8 cellular contexts compared by ENCODE assay signal in genomic region chr4:139015269-139015947, GRCh38. TPM values are rescaled to one million over a fixed set of nuclear protein-coding genes. Genes with fewer than 3 reads are reported as not detected.
DNase-seq lines count a peak whose midpoint lies in the region; ATAC-seq and TF ChIP-seq lines count a peak whose summit lies in the region.

A gene with protein sequence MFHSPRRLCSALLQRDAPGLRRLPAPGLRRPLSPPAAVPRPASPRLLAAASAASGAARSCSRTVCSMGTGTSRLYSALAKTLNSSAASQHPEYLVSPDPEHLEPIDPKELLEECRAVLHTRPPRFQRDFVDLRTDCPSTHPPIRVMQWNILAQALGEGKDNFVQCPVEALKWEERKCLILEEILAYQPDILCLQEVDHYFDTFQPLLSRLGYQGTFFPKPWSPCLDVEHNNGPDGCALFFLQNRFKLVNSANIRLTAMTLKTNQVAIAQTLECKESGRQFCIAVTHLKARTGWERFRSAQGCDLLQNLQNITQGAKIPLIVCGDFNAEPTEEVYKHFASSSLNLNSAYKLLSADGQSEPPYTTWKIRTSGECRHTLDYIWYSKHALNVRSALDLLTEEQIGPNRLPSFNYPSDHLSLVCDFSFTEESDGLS (plus strand): TSS chr4:139015781. CDS start chr4:139015982, 201 bp downstream.

- peak in 1 of 2 donors; percentile 20 for TF ChIP-seq RAD21 in liver (IDR thresholded peaks at IDR 0.05)

- H3K9me3 ChIP-seq in CD4-positive, alpha-beta memory T cell (ENCODE audit: control insufficient read depth in 1 of 2, low read length in 2 of 2), result no peaks in the 10 kb centered on the region
- no peaks in the 10 kb centered on the region for H3K9me3 ChIP-seq in liver (ENCODE audit: control insufficient read depth in 4 of 4, low read length in 3 of 4)

- no peaks in the 10 kb centered on the region for H3K36me3 ChIP-seq in CD4-positive, alpha-beta memory T cell (ENCODE audit: insufficient read depth, low read length)
- H3K36me3 ChIP-seq in liver (ENCODE audit: control insufficient read depth in 4 of 4, insufficient read depth in 3 of 4, low read depth in 1 of 4, low read length in 3 of 4), result peaks cover 0 to 1% (median 0%) of the 10 kb centered on the region in 4 donors

- no peaks in the 10 kb centered on the region for H3K27me3 ChIP-seq in CD4-positive, alpha-beta memory T cell (ENCODE audit: insufficient read depth, low read length)
- no peaks in the 10 kb centered on the region for H3K27me3 ChIP-seq in liver (ENCODE audit: control insufficient read depth in 4 of 4, insufficient read depth in 4 of 4, low read length in 3 of 4)

- POLR2A ChIA-PET in CD4-positive, alpha-beta memory T cell (lab: Charles Lee; ENCODE audit: partially characterized antibody), result interaction anchor here (0.6 to 2.9 kb wide), 9 partner anchors 9 to 642 kb away, joined by 3 to 29 read pairs (median 9); partner anchors contain the start of genes ELF2, NAA15, RAB33B and SETD7

- CTCF ChIA-PET in CD4-positive, alpha-beta memory T cell (lab: Charles Lee; ENCODE audit: partially characterized antibody), result interaction anchor here (1.0 to 9.8 kb wide), 5 partner anchors 8 to 636 kb away, joined by 3 to 122 read pairs (median 4); no protein-coding TSS in a partner anchor

- H3K27ac Mint-ChIP-seq in CD4-positive, alpha-beta memory T cell, result peak within 1 kb of the TSS; percentile 93 to 100 (median 99)

- TF ChIP-seq CTCF in liver (IDR thresholded peaks at IDR 0.05; ENCODE audit: low read depth, low read length, missing input control), result peak; percentile 26

- H3K4me3 Mint-ChIP-seq in CD4-positive, alpha-beta memory T cell, result peak within 1 kb of the TSS; percentile 87 to 94 (median 90)

- intact Hi-C loops in CD4-positive, alpha-beta memory T cell (cut with micrococcal nuclease), result loop anchor here (1.0 to 5.0 kb wide), 6 partner anchors 68 to 1507 kb away; partner anchors contain the start of genes ELF2, ELMOD2, NAA15 and NDUFC1

- DNase-seq in CD4-positive, alpha-beta memory T cell, result peak; percentile 90 to 96 (median 93)
- DNase-seq in NCI-H82 (lab: John Stamatoyannopoulos, UW) (peak; percentile 94), dermis blood vessel endothelial cell (peak; percentile 96)
- DNase-seq in activated CD4-positive, alpha-beta T cell treated with anti-CD3 and anti-CD28 coated beads, Interleukin-2, amount 50 U/mL, for 48 hours, result peak; percentile 94 to 96
- DNase-seq in stimulated activated CD4-positive, alpha-beta T cell treated with anti-CD3 and anti-CD28 coated beads, Interleukin-4, amount 100 ng/mL, for 1 hour, result peak; percentile 94

- peaks cover 18% of the 10 kb centered on the region for H3K4me1 ChIP-seq in CD4-positive, alpha-beta memory T cell (ENCODE audit: insufficient read depth, low read length)
- peaks cover 7 to 36% (median 27%) of the 10 kb centered on the region in 4 donors for H3K4me1 ChIP-seq in liver (ENCODE audit: control insufficient read depth in 4 of 4, insufficient read depth in 4 of 4, low read length in 3 of 4)

- peak within 1 kb of the TSS; percentile 20 to 66 for H3K4me3 ChIP-seq in CD4-positive, alpha-beta memory T cell (ENCODE audit: low read length in 2 of 2)
- H3K4me3 ChIP-seq in liver (ENCODE audit: low read depth in 1 of 3, low read length in 3 of 3), result peak within 1 kb of the TSS; percentile 64 to 92 (median 90)

- under 1% methylated on average over 62 of the region's 62 CpGs for WGBS in liver

- H3K27me3 Mint-ChIP-seq in CD4-positive, alpha-beta memory T cell, result no peaks in the 10 kb centered on the region

- peak within 1 kb of the TSS; percentile 70 to 94 for H3K9ac ChIP-seq in liver (ENCODE audit: low read depth in 1 of 2, low read length in 2 of 2)

- H3K9me3 Mint-ChIP-seq in CD4-positive, alpha-beta memory T cell, result no peaks in the 10 kb centered on the region

- peaks cover 13 to 44% (median 17%) of the 10 kb centered on the region in 4 donors for H3K4me1 Mint-ChIP-seq in CD4-positive, alpha-beta memory T cell

- H3K27ac ChIP-seq in CD4-positive, alpha-beta memory T cell (ENCODE audit: low read depth, low read length), result peak within 1 kb of the TSS; percentile 84
- H3K27ac ChIP-seq in liver (ENCODE audit: low read depth in 1 of 2, low read length in 2 of 2), result peak within 1 kb of the TSS; percentile 95 to 97

- ATAC-seq in GM19452 (IDR thresholded peaks at IDR 0.05; ENCODE audit: unreplicated experiment) (peak; percentile 94), HG03575 (IDR thresholded peaks at IDR 0.05; ENCODE audit: extremely low read depth, insufficient number of reproducible peaks, low FRiP score, unreplicated experiment) (peak; percentile 84)

- H3K36me3 Mint-ChIP-seq in CD4-positive, alpha-beta memory T cell, result peaks cover 0 to 2% of the 10 kb centered on the region in 2 donors

TF ChIP-seq in liver, 16 proteins besides CTCF, POLR2A, EP300 and RAD21:
- TF ChIP-seq NR2F2 (IDR thresholded peaks at IDR 0.05), result no peak
- peak; percentile 69 for TF ChIP-seq ZBTB33 (IDR thresholded peaks at IDR 0.05)
- TF ChIP-seq JUND (IDR thresholded peaks at IDR 0.05), result peak in 1 of 2 donors; percentile 59
- TF ChIP-seq MAX (IDR thresholded peaks at IDR 0.05), result peak; percentile 90
- peak in 1 of 2 donors; percentile 50 for TF ChIP-seq RXRA (IDR thresholded peaks at IDR 0.05)
- TF ChIP-seq SP1 (IDR thresholded peaks at IDR 0.05), result peak; percentile 64
- TF ChIP-seq FOXA1 (IDR thresholded peaks at IDR 0.05), result peak; percentile 41
- peak; percentile 11 for TF ChIP-seq FOXA2 (IDR thresholded peaks at IDR 0.05)
- TF ChIP-seq ATF3 (IDR thresholded peaks at IDR 0.05), result no peak
- peak; percentile 92 for TF ChIP-seq TAF1 (conservative IDR thresholded peaks at IDR 0.05)
- TF ChIP-seq REST (IDR thresholded peaks at IDR 0.05), result peak; percentile 86
- peak; percentile 70 for TF ChIP-seq YY1 (IDR thresholded peaks at IDR 0.05)
- no peak for TF ChIP-seq GABPA (IDR thresholded peaks at IDR 0.05 in 1 of 2, conservative IDR thresholded peaks at IDR 0.05 in 1 of 2)
- peak in 1 of 2 donors; percentile 27 for TF ChIP-seq HNF4A (conservative IDR thresholded peaks at IDR 0.05)
- peak; percentile 20 to 67 for TF ChIP-seq EGR1 (IDR thresholded peaks at IDR 0.05; ENCODE audit: low read depth in 2 of 2)
- TF ChIP-seq HNF4G (IDR thresholded peaks at IDR 0.05), result no peak

RNA-seq across cellular contexts. Expression of the gene that starts here (rescaled TPM):
- 1 to 10 TPM; 1.4 to 1.7 TPM for total RNA-seq in CD4-positive, alpha-beta memory T cell
- under 1 TPM; 0.14 to 0.84 TPM for polyA plus RNA-seq in CD4-positive, alpha-beta memory T cell
- total RNA-seq in dermis blood vessel endothelial cell (18.5 and 27.6 TPM in 2 replicates), liver (10 to 100 TPM in 1 of 2 donors, 1 to 10 TPM in 1; 5.6 to 11.9 TPM)
- 1 to 10 TPM; 2.8 to 2.9 TPM for polyA plus RNA-seq in liver

Comparison
In these comparisons a context has a peak if more than half of its experiments do, and no peak if none do; other contexts are left out.
1. Peak in every context shown above with its lines: DNase-seq, ATAC-seq, H3K4me3 ChIP-seq and H3K27ac ChIP-seq.